ENCODE assay signal across 25 cellular contexts in genomic region chr9:82057805-82058204, GRCh38.
DNase-seq lines count a peak whose midpoint lies in the region; ATAC-seq, FAIRE-seq and TF ChIP-seq lines count a peak whose summit lies in the region.
"Had no signal": no experiment of that assay in that cellular context is flagged by ENCODE, and none has a peak within 500 bp of the region (broad histone marks: within the 10 kb centered on the region; RNA-seq: fewer than 3 reads in every experiment).

No MANE protein-coding gene starts in this region.

- H4K20me1 ChIP-seq in GM23248 (ENCODE audit: insufficient read depth), result no peaks in the 10 kb centered on the region
- no peaks in the 10 kb centered on the region for H4K20me1 ChIP-seq in OCI-LY7 (ENCODE audit: insufficient read depth, low read length)
- H4K20me1 ChIP-seq in GM23338 (replicated peaks; ENCODE audit: insufficient read depth), result no peaks in the 10 kb centered on the region

- no peak overlapping the region for H3K27ac Mint-ChIP-seq in GM23338

- no peaks in the 10 kb centered on the region; the same call in 2 of the 3 replicates for H3K4me1 Mint-ChIP-seq in GM23338

- BruUV-seq in OCI-LY7 (replicated peaks; lab: Mats Ljungman, UMichigan), result no TSS peak

- H3K27me3 Mint-ChIP-seq in GM23338 (ENCODE audit: insufficient read depth, low read depth, poor library complexity), result peaks cover 9% of the 10 kb centered on the region
- H3K27me3 Mint-ChIP-seq: CD8-positive, alpha-beta memory T cell had no signal

- no peak for TF ChIP-seq CTCF in OCI-LY7 (conservative IDR thresholded peaks at IDR 0.05; ENCODE audit: low read length)
- TF ChIP-seq CTCF in GM23338 (conservative IDR thresholded peaks at IDR 0.05; ENCODE audit: low read depth in 2 of 2), result no peak

- H3K27me3 ChIP-seq in GM23248 (replicated peaks; ENCODE audit: insufficient read depth) (no peaks in the 10 kb centered on the region), GM23338 (ENCODE audit: insufficient read depth) (no peaks in the 10 kb centered on the region), small intestine (ENCODE audit: control insufficient read depth in 2 of 2, insufficient read depth in 2 of 2, low read length in 2 of 2) (no peaks in the 10 kb centered on the region)
- H3K27me3 ChIP-seq: Peyer's patch, SJSA1 had no signal

- FAIRE-seq in small intestine (lab: Jason Lieb, UNC), result no peak
- FAIRE-seq: GM19239, H54, K562 had no signal

- H3K4me2 ChIP-seq in GM23248 (ENCODE audit: unreplicated experiment) (no peak overlapping the region), OCI-LY7 (ENCODE audit: low read length) (no peak overlapping the region), GM23338 (no peak overlapping the region)

- no peak overlapping the region for H3K4me3 Mint-ChIP-seq in GM23338
- H3K4me3 Mint-ChIP-seq: CD8-positive, alpha-beta memory T cell had no signal

- no peaks in the 10 kb centered on the region for H3K9me3 ChIP-seq in GM23248 (ENCODE audit: low read depth)
- no peaks in the 10 kb centered on the region for H3K9me3 ChIP-seq in OCI-LY7 (ENCODE audit: low read length)
- no peaks in the 10 kb centered on the region for H3K9me3 ChIP-seq in small intestine (ENCODE audit: control insufficient read depth, low read depth)
- H3K9me3 ChIP-seq: Peyer's patch, SJSA1 had no signal

- H3K9ac ChIP-seq in GM23248, result no peak overlapping the region

- H3K4me3 ChIP-seq in GM23248 (no peak overlapping the region), OCI-LY7 (ENCODE audit: low read depth, low read length, poor library complexity, severe bottlenecking) (no peak overlapping the region), GM23338 (no peak overlapping the region), small intestine (ENCODE audit: low read depth in 1 of 2, low read length in 2 of 2) (no peak overlapping the region)
- H3K4me3 ChIP-seq: K562, Peyer's patch, SJSA1 had no signal

- CTCF ChIA-PET in OCI-LY7 (lab: Charles Lee; ENCODE audit: unreplicated experiment), result no interaction called here

- intact Hi-C loops in OCI-LY7 (cut with micrococcal nuclease; ENCODE audit: unreplicated experiment), result no loop called here

- H3K36me3 ChIP-seq in GM23248 (ENCODE audit: low read depth) (no peaks in the 10 kb centered on the region), OCI-LY7 (ENCODE audit: insufficient read depth, low read length) (no peaks in the 10 kb centered on the region), GM23338 (ENCODE audit: insufficient read depth) (no peaks in the 10 kb centered on the region), small intestine (ENCODE audit: control insufficient read depth in 2 of 2, insufficient read depth in 2 of 2, low read length in 2 of 2) (no peaks in the 10 kb centered on the region)
- H3K36me3 ChIP-seq: Peyer's patch, SJSA1 had no signal

- ATAC-seq in GM23338, result no peak
- ATAC-seq in HG02763 (IDR thresholded peaks at IDR 0.05; ENCODE audit: unreplicated experiment), result no peak
- ATAC-seq: K562, Right ventricle myocardium inferior had no signal

- H3K27ac ChIP-seq in GM23248, result no peak overlapping the region
- H3K27ac ChIP-seq in OCI-LY7 (ENCODE audit: low read depth, low read length, poor library complexity, severe bottlenecking), result no peak overlapping the region
- no peak overlapping the region for H3K27ac ChIP-seq in GM23338 (ENCODE audit: low read depth)
- no peak overlapping the region for H3K27ac ChIP-seq in small intestine (ENCODE audit: low read depth in 1 of 2, low read length in 1 of 2)
- H3K27ac ChIP-seq: C4-2B, Peyer's patch, SJSA1 had no signal

- H3K79me2 ChIP-seq in GM23248 (ENCODE audit: insufficient read depth) (no peaks in the 10 kb centered on the region), OCI-LY7 (ENCODE audit: insufficient read depth, low read depth, low read length) (no peaks in the 10 kb centered on the region), GM23338 (replicated peaks; ENCODE audit: insufficient read depth) (no peaks in the 10 kb centered on the region)

- WGBS in GM23248 (ENCODE audit: low coverage in 1 of 2, low lambda C conversion rate in 2 of 2, missing lambda C conversion rate in 2 of 2), 2 experiments, result 22 to 26% methylated on average over 5 of the region's 5 CpGs
- WGBS in small intestine, 3 donors, result 40 to 56% (median 42%) methylated on average over 5 of the region's 5 CpGs

- H3K9me3 Mint-ChIP-seq in GM23338, result peaks cover 24% of the 10 kb centered on the region

- H3K9me2 ChIP-seq in GM23248 (ENCODE audit: insufficient read depth) (no peaks in the 10 kb centered on the region), OCI-LY7 (ENCODE audit: insufficient read depth, low read length) (no peaks in the 10 kb centered on the region), GM23338 (ENCODE audit: insufficient read depth) (no peaks in the 10 kb centered on the region)

- peaks cover 9% of the 10 kb centered on the region; the same call in 2 of the 3 replicates for H3K36me3 Mint-ChIP-seq in GM23338 (ENCODE audit: low read depth)
- H3K36me3 Mint-ChIP-seq: CD8-positive, alpha-beta memory T cell had no signal

- H3F3A ChIP-seq in GM23248 (ENCODE audit: insufficient read depth), result no peaks in the 10 kb centered on the region
- H3F3A ChIP-seq in GM23338 (replicated peaks; ENCODE audit: low read depth), result no peaks in the 10 kb centered on the region

- H3K4me1 ChIP-seq in GM23248 (ENCODE audit: insufficient read depth) (no peaks in the 10 kb centered on the region), OCI-LY7 (ENCODE audit: insufficient read depth, low read length, poor library complexity, severe bottlenecking) (no peaks in the 10 kb centered on the region), GM23338 (ENCODE audit: insufficient read depth) (no peaks in the 10 kb centered on the region), small intestine (ENCODE audit: control insufficient read depth in 2 of 2, insufficient read depth in 1 of 2, low read depth in 1 of 2, low read length in 1 of 2) (no peaks in the 10 kb centered on the region)
- H3K4me1 ChIP-seq: Peyer's patch, SJSA1 had no signal

- POLR2A ChIA-PET in OCI-LY7 (lab: Charles Lee), result no interaction called here

- H2AFZ ChIP-seq in GM23248 (no peak overlapping the region), OCI-LY7 (ENCODE audit: low read length) (no peak overlapping the region), GM23338 (no peak overlapping the region)

- in situ Hi-C loops in GM23248 (cut with MboI), result no loop called here

- DNase-seq in GM23248 (peak; percentile 1), OCI-LY7 (ENCODE audit: low spot score) (peak; percentile 27), left kidney (ENCODE audit: low read depth, low spot score) (peak; percentile 27), GM23338 (ENCODE audit: low spot score) (no peak), small intestine (no peak), GM03348 (ENCODE audit: low spot score) (no peak)
- DNase-seq: Calu3; CD8-positive, alpha-beta memory T cell; DMS153; GDM1; NCI-H1092 treated with DMSO at 0.1 percent for 48 hours; NCI-H1436 treated with DMSO at 0.1 percent for 48 hours; NCI-H2029; NCI-H226; NCI-H510A treated with DMSO at 0.1 percent for 48 hours; NCI-H748 treated with DMSO at 0.1 percent for 48 hours; NK-92 treated with Interleukin-12 subunit alpha and Interleukin-12 subunit beta, amount 100 ng/mL, for 24 hours; Peyer's patch had no signal

TF ChIP-seq in GM23338, 12 proteins besides CTCF, POLR2A, EP300 and RAD21 (continues in another document):
- TF ChIP-seq CREB1 (CRISPR knock-in tag; IDR thresholded peaks at IDR 0.05; ENCODE audit: low read depth) (no peak), JUNB (IDR thresholded peaks at IDR 0.05; ENCODE audit: unreplicated experiment) (no peak), REST (IDR thresholded peaks at IDR 0.05; ENCODE audit: unreplicated experiment) (no peak), ZNF331 (CRISPR knock-in tag; IDR thresholded peaks at IDR 0.05; ENCODE audit: low read depth) (no peak), NANOG (IDR thresholded peaks at IDR 0.05; ENCODE audit: borderline replicate concordance) (no peak), STAT1 (IDR thresholded peaks at IDR 0.05; ENCODE audit: unreplicated experiment) (no peak), EZH2 (IDR thresholded peaks at IDR 0.05; ENCODE audit: low read depth, unreplicated experiment) (no peak), EZH2phosphoT487 (IDR thresholded peaks at IDR 0.05; ENCODE audit: unreplicated experiment) (no peak), POLR2AphosphoS5 (IDR thresholded peaks at IDR 0.05; ENCODE audit: low read depth) (no peak), ETS1 (IDR thresholded peaks at IDR 0.05) (no peak)

Comparison
In these comparisons a context has a peak if more than half of its experiments do, and no peak if none do; other contexts are left out.
1. DNase-seq: peak in GM23248 (single experiment), OCI-LY7 (single experiment) and left kidney (single experiment); none in GM23338 (single experiment), small intestine (single experiment) and GM03348 (single experiment).